ENCODE assay signal across 16 cellular contexts in the genomic region with DNA sequence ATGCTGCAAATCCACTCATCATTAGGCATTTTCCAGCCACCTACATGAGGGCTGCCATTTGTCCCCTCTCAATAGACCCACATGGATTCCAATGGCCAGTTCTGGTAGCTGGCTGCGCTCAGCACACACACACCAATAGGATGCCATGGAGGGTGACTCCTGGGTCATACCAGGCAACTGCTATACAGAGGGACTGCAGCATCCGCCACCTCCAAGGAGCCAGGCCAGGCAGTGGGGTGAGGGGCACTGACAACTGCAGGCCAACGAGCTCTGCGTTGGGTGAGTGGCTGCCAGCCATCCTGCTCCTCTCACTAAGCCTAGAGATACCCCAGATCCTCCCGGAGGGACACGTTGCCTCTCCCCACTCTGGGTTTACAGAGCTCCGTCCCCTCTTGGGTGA.
DNase-seq lines count a peak whose midpoint lies in the region; ATAC-seq, FAIRE-seq and TF ChIP-seq lines count a peak whose summit lies in the region.
"Had no signal": no experiment of that assay in that cellular context is flagged by ENCODE, and none has a peak within 500 bp of the region (broad histone marks: within the 10 kb centered on the region; RNA-seq: fewer than 3 reads in every experiment).

No MANE protein-coding gene starts in this region.

- TF ChIP-seq CTCF in A549 (IDR thresholded peaks at IDR 0.05) (no peak), esophagus muscularis mucosa (IDR thresholded peaks at IDR 0.05) (no peak)

- no peaks in the 10 kb centered on the region for H3K9me2 ChIP-seq in Karpas-422 (replicated peaks; ENCODE audit: insufficient read depth, low read length)

- H3K36me3 ChIP-seq in Karpas-422 (ENCODE audit: insufficient read depth, low read length) = no peaks in the 10 kb centered on the region
- H3K36me3 ChIP-seq in esophagus muscularis mucosa = no peaks in the 10 kb centered on the region
- no peaks in the 10 kb centered on the region for H3K36me3 ChIP-seq in mesodermal cell (ENCODE audit: control insufficient read depth, insufficient read depth, low read length)
- H3K36me3 ChIP-seq: BLaER1 had no signal

- CTCF ChIA-PET in A549 (lab: Yijun Ruan, JAX) = no interaction called here

- WGBS in A549 (ENCODE audit: missing lambda C conversion rate) = 92% methylated on average over 7 of the region's 7 CpGs
- WGBS in esophagus muscularis mucosa = 84% methylated on average over 7 of the region's 7 CpGs
- 94 to 98% methylated on average over 6 to 7 of the region's 7 CpGs for WGBS in mesodermal cell (ENCODE audit: insufficient coverage in 2 of 2), 2 experiments

- H3K79me2 ChIP-seq in Karpas-422 (ENCODE audit: low read length) = no peaks in the 10 kb centered on the region

- peaks cover 27% of the 10 kb centered on the region for H3K4me1 ChIP-seq in A549
- H3K4me1 ChIP-seq in Karpas-422 (ENCODE audit: low read length) = no peaks in the 10 kb centered on the region
- peaks cover 8 to 18% (median 11%) of the 10 kb centered on the region in 4 donors for H3K4me1 ChIP-seq in esophagus muscularis mucosa
- H3K4me1 ChIP-seq in mesodermal cell (ENCODE audit: control insufficient read depth, insufficient read depth, low read length, poor library complexity, severe bottlenecking) = peaks cover 45% of the 10 kb centered on the region

- H2AFZ ChIP-seq in Karpas-422 (ENCODE audit: low read length) = no peak overlapping the region

- DNase-seq in A549 (ENCODE audit: low read depth in 1 of 2, low spot score in 1 of 2) (no peak), Karpas-422 (peak; percentile 10), esophagus muscularis mucosa (ENCODE audit: extremely low spot score) (peak; percentile 78), globus pallidus (ENCODE audit: low spot score) (no peak), NCI-H446 (lab: John Stamatoyannopoulos, UW) (no peak), NCI-H774 (lab: John Stamatoyannopoulos, UW) (no peak), SIG-M5 treated with dmso at 0.1 percent for 504 hours (lab: John Stamatoyannopoulos, UW; ENCODE audit: unreplicated experiment) (no peak)
- DNase-seq: CD4-positive, alpha-beta memory T cell; HCEC 1CT had no signal

- TF ChIP-seq POLR2A in A549 (IDR thresholded peaks at IDR 0.05; ENCODE audit: low read length) = no peak
- no peak for TF ChIP-seq POLR2A in esophagus muscularis mucosa (IDR thresholded peaks at IDR 0.05; ENCODE audit: low read depth)

- H3K27me3 ChIP-seq in Karpas-422 (ENCODE audit: low read length) = no peaks in the 10 kb centered on the region
- H3K27me3 ChIP-seq in esophagus muscularis mucosa = no peaks in the 10 kb centered on the region
- H3K27me3 ChIP-seq: BLaER1 had no signal

- H3K4me3 ChIP-seq in A549 = no peak overlapping the region
- H3K4me3 ChIP-seq in Karpas-422 (ENCODE audit: low read length) = no peak overlapping the region
- no peak overlapping the region for H3K4me3 ChIP-seq in esophagus muscularis mucosa
- no peak overlapping the region for H3K4me3 ChIP-seq in mesodermal cell (ENCODE audit: extremely low read depth, insufficient read depth, low read length, poor library complexity, severe bottlenecking)
- H3K4me3 ChIP-seq: BLaER1 had no signal

- no peak for ATAC-seq in A549

- POLR2A ChIA-PET in A549 (lab: Yijun Ruan, JAX) = no interaction called here

- H3K4me2 ChIP-seq in A549 = peak overlapping the region; percentile 49; the same call in 2 of the 3 replicates
- no peak overlapping the region for H3K4me2 ChIP-seq in Karpas-422 (ENCODE audit: low read depth, low read length, poor library complexity, severe bottlenecking)
- H3K4me2 ChIP-seq: BLaER1 had no signal

- no peak overlapping the region for H3K9ac ChIP-seq in Karpas-422 (ENCODE audit: low read length)
- H3K9ac ChIP-seq: BLaER1 had no signal

- H4K20me1 ChIP-seq in Karpas-422 (ENCODE audit: insufficient read depth, low read depth, low read length) = no peaks in the 10 kb centered on the region
- H4K20me1 ChIP-seq: BLaER1 had no signal

- H3K27ac ChIP-seq in A549 (peak overlapping the region; percentile 7 to 63; a peak in 3 of 6 replicates), Karpas-422 (ENCODE audit: low read length) (no peak overlapping the region), esophagus muscularis mucosa (replicated peaks in 1 of 4) (no peak overlapping the region), mesodermal cell (ENCODE audit: low read depth, low read length, severe bottlenecking) (peak overlapping the region; percentile 2)
- H3K27ac ChIP-seq: 22Rv1, BLaER1 had no signal

- H3K9me3 ChIP-seq in A549 (no peaks in the 10 kb centered on the region), Karpas-422 (ENCODE audit: low read length) (no peaks in the 10 kb centered on the region), esophagus muscularis mucosa (no peaks in the 10 kb centered on the region), mesodermal cell (ENCODE audit: control insufficient read depth, low read length) (no peaks in the 10 kb centered on the region)
- H3K9me3 ChIP-seq: BLaER1 had no signal

- no peak for FAIRE-seq in A549 (lab: Jason Lieb, UNC)
- FAIRE-seq: G401.6, GM12891, GM19239, HTR-8/SVneo had no signal

- intact Hi-C loops in esophagus muscularis mucosa (cut with DNase I) = no loop called here

- TF ChIP-seq RAD21 in A549 (conservative IDR thresholded peaks at IDR 0.05 in 1 of 2, IDR thresholded peaks at IDR 0.05 in 1 of 2) = no peak

- TF ChIP-seq EP300 in A549 (IDR thresholded peaks at IDR 0.05) (no peak), esophagus muscularis mucosa (IDR thresholded peaks at IDR 0.05) (no peak)

TF ChIP-seq in A549, 52 proteins besides CTCF, POLR2A, EP300 and RAD21:
- no peak for TF ChIP-seq FOSB (CRISPR knock-in tag; IDR thresholded peaks at IDR 0.05)
- TF ChIP-seq SREBF2 (IDR thresholded peaks at IDR 0.05) = no peak
- TF ChIP-seq ESRRA (IDR thresholded peaks at IDR 0.05; ENCODE audit: borderline replicate concordance, low read length) = no peak
- no peak for TF ChIP-seq CBX8 (IDR thresholded peaks at IDR 0.05)
- no peak for TF ChIP-seq FOXS1 (CRISPR knock-in tag; IDR thresholded peaks at IDR 0.05)
- TF ChIP-seq RARB (CRISPR knock-in tag; IDR thresholded peaks at IDR 0.05) = no peak
- TF ChIP-seq, protein P1, sequence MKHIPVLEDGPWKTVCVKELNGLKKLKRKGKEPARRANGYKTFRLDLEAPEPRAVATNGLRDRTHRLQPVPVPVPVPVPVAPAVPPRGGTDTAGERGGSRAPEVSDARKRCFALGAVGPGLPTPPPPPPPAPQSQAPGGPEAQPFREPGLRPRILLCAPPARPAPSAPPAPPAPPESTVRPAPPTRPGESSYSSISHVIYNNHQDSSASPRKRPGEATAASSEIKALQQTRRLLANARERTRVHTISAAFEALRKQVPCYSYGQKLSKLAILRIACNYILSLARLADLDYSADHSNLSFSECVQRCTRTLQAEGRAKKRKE (CRISPR knock-in tag; IDR thresholded peaks at IDR 0.05; ENCODE audit: low read depth) = no peak
- TF ChIP-seq SMC3 (IDR thresholded peaks at IDR 0.05) = no peak
- TF ChIP-seq NFE2L2 (conservative IDR thresholded peaks at IDR 0.05; ENCODE audit: low read length) = no peak
- TF ChIP-seq, protein P2, sequence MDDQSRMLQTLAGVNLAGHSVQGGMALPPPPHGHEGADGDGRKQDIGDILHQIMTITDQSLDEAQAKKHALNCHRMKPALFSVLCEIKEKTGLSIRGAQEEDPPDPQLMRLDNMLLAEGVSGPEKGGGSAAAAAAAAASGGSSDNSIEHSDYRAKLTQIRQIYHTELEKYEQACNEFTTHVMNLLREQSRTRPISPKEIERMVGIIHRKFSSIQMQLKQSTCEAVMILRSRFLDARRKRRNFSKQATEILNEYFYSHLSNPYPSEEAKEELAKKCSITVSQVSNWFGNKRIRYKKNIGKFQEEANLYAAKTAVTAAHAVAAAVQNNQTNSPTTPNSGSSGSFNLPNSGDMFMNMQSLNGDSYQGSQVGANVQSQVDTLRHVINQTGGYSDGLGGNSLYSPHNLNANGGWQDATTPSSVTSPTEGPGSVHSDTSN (IDR thresholded peaks at IDR 0.05) = no peak
- TF ChIP-seq, protein P3, sequence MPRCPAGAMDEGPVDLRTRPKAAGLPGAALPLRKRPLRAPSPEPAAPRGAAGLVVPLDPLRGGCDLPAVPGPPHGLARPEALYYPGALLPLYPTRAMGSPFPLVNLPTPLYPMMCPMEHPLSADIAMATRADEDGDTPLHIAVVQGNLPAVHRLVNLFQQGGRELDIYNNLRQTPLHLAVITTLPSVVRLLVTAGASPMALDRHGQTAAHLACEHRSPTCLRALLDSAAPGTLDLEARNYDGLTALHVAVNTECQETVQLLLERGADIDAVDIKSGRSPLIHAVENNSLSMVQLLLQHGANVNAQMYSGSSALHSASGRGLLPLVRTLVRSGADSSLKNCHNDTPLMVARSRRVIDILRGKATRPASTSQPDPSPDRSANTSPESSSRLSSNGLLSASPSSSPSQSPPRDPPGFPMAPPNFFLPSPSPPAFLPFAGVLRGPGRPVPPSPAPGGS (IDR thresholded peaks at IDR 0.05) = no peak
- no peak for TF ChIP-seq TFCP2L1 (CRISPR knock-in tag; IDR thresholded peaks at IDR 0.05)
- TF ChIP-seq NPAS2 (CRISPR knock-in tag; IDR thresholded peaks at IDR 0.05; ENCODE audit: borderline replicate concordance) = no peak
- no peak for TF ChIP-seq KDM5A (IDR thresholded peaks at IDR 0.05)
- no peak for TF ChIP-seq KDM1A (IDR thresholded peaks at IDR 0.05; ENCODE audit: low read depth)

Comparison
In these comparisons a context has a peak if more than half of its experiments do, and no peak if none do; other contexts are left out.
1. DNase-seq: peak in Karpas-422 (single experiment) and esophagus muscularis mucosa (single experiment); none in A549 (0 of 2), globus pallidus (single experiment), NCI-H446 (0 of 2), NCI-H774 (single experiment) and SIG-M5 treated with dmso at 0.1 percent for 504 hours (single experiment).
2. H3K27ac ChIP-seq: peak in A549 (2 of 2) and mesodermal cell (single experiment); none in Karpas-422 (single experiment) and esophagus muscularis mucosa (0 of 4).